ENCODE assay signal across 13 cellular contexts in the genomic region with DNA sequence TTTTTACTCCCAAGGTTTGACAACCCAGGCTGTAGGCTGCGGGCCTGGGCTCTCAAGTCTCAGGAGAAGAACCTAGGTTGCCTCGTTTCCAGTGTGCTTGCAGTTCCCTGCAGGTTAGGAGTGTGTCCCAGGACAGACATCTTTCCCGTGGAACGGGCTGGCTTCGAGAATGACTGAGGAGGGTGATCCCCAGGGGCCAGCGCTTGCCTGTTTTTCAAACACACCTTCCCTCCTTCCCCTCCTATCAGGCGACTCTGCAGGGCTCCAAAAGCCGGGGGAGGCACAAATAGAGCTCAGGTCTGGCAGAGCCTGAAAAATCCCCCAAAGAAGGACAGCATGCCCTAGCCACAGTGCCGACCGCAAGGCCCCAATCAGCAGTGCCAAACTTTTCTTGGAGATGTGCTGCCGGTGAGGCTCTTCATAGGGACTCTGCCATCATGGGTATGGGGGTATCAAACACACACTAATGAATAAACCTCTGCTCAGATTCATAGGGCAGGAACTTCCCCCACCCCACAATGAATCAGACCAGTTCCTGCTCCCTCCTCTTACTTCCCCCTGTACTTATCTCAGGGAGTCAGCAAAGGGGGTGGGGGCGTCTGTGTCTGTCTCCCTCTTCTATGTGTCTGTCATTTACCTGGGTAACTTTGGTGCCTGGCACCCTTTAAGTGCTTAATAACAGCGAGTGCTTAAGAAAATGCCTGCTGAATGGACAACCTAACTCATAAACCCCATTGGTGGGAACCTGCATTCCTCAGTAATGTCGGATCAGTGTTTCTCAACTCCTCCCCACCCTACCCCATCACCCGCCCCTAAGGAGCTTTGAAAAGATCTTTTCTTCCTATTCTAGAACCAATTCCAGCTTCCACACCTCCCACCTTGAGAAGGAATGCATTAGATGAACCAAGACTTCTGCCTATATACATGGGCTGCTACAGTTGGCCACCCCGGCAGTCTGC. TPM values are rescaled to one million over a fixed set of nuclear protein-coding genes. Genes with fewer than 3 reads are reported as not detected.
DNase-seq lines count a peak whose midpoint lies in the region; ATAC-seq and TF ChIP-seq lines count a peak whose summit lies in the region.
"Had no signal": no experiment of that assay in that cellular context is flagged by ENCODE, and none has a peak within 500 bp of the region (broad histone marks: within the 10 kb centered on the region; RNA-seq: fewer than 3 reads in every experiment).

No MANE protein-coding gene starts in this region.

- no peaks in the 10 kb centered on the region for H3K9me3 Mint-ChIP-seq in CD8-positive, alpha-beta T cell
- no peaks in the 10 kb centered on the region for H3K9me3 Mint-ChIP-seq in nephron

- no peak for TF ChIP-seq CTCF in CD8-positive, alpha-beta T cell (IDR thresholded peaks at IDR 0.05)
- TF ChIP-seq CTCF in HFF-Myc (IDR thresholded peaks at IDR 0.05; ENCODE audit: low read depth, low read length, missing control alignments): no peak
- no peak for TF ChIP-seq CTCF in mammary epithelial cell (conservative IDR thresholded peaks at IDR 0.05 in 1 of 2, IDR thresholded peaks at IDR 0.05 in 1 of 2; ENCODE audit: extremely low read depth in 1 of 2, insufficient read depth in 1 of 2, low read depth in 1 of 2, low read length in 2 of 2)
- no peak for TF ChIP-seq CTCF in nephron (IDR thresholded peaks at IDR 0.05; ENCODE audit: unreplicated experiment in 3 of 3)

- H3K27me3 Mint-ChIP-seq in CD8-positive, alpha-beta T cell (ENCODE audit: low read depth): peaks cover 53% of the 10 kb centered on the region
- peaks cover 71% of the 10 kb centered on the region for H3K27me3 Mint-ChIP-seq in nephron (ENCODE audit: low read depth)

- no peak for DNase-seq in CD8-positive, alpha-beta T cell
- DNase-seq in HFF-Myc (ENCODE audit: extremely low read depth, low read depth) (no peak), mammary epithelial cell (peak; percentile 31), HT-29 (ENCODE audit: low spot score) (no peak), GF-D8 (lab: John Stamatoyannopoulos, UW) (no peak), DMS53 treated with DMSO at 0.1 percent for 48 hours (lab: John Stamatoyannopoulos, UW; ENCODE audit: unreplicated experiment) (no peak), NK-92 (lab: John Stamatoyannopoulos, UW; ENCODE audit: unreplicated experiment) (no peak)
- DNase-seq: activated CD8-positive, alpha-beta memory T cell treated with anti-CD3 and anti-CD28 coated beads, Interleukin-2, amount 50 U/mL, for 48 hours; effector CD8-positive, alpha-beta T cell; GDM1; KG1; NCI-H510A treated with DMSO at 0.1 percent for 48 hours had no signal

- H3K27ac ChIP-seq in CD8-positive, alpha-beta T cell (ENCODE audit: low read depth, low read length): no peak overlapping the region
- no peak overlapping the region for H3K27ac ChIP-seq in mammary epithelial cell (ENCODE audit: insufficient read depth, low read depth, low read length)

- no peak overlapping the region for H3K4me3 ChIP-seq in CD8-positive, alpha-beta T cell (ENCODE audit: low read depth, low read length)
- peak overlapping the region; percentile 73 for H3K4me3 ChIP-seq in HFF-Myc (replicated peaks; ENCODE audit: low read depth, low read length)
- peak overlapping the region; percentile 70 to 83 (median 73) for H3K4me3 ChIP-seq in mammary epithelial cell (replicated peaks in 1 of 3; ENCODE audit: insufficient read depth in 1 of 3, low read depth in 2 of 3, low read length in 3 of 3)

- no peak overlapping the region for H3K27ac Mint-ChIP-seq in CD8-positive, alpha-beta T cell
- H3K27ac Mint-ChIP-seq in nephron: no peak overlapping the region

- peaks cover 7% of the 10 kb centered on the region for H3K79me2 ChIP-seq in mammary epithelial cell (ENCODE audit: insufficient read depth, low read length)

- peak overlapping the region; percentile 57 for H2AFZ ChIP-seq in mammary epithelial cell (ENCODE audit: low read depth, low read length)

- H3K27me3 ChIP-seq in CD8-positive, alpha-beta T cell (ENCODE audit: insufficient read depth, low read length): no peaks in the 10 kb centered on the region
- H3K27me3 ChIP-seq in mammary epithelial cell (ENCODE audit: insufficient read depth, low read length): peaks cover 5% of the 10 kb centered on the region

- BruUV-seq in mammary epithelial cell (replicated peaks; lab: Mats Ljungman, UMichigan): TSS peak; percentile 7

- H3K36me3 ChIP-seq in CD8-positive, alpha-beta T cell (ENCODE audit: insufficient read depth, low read length): no peaks in the 10 kb centered on the region
- no peaks in the 10 kb centered on the region for H3K36me3 ChIP-seq in mammary epithelial cell (ENCODE audit: insufficient read depth, low read length)

- POLR2A ChIA-PET in CD8-positive, alpha-beta T cell (lab: Charles Lee): no interaction called here

- peaks cover 7% of the 10 kb centered on the region for H3K4me1 Mint-ChIP-seq in CD8-positive, alpha-beta T cell (ENCODE audit: low read depth)
- peaks cover 12% of the 10 kb centered on the region for H3K4me1 Mint-ChIP-seq in nephron

- CTCF ChIA-PET in CD8-positive, alpha-beta T cell (lab: Charles Lee): no interaction called here
- CTCF ChIA-PET in mammary epithelial cell (lab: Charles Lee; ENCODE audit: low non-redundant PET): no interaction called here

- in situ Hi-C loops in mammary epithelial cell (cut with MboI; ENCODE audit: low sequenced_read_pairs in 2 of 2): no loop called here

- WGBS in mammary epithelial cell (ENCODE audit: low coverage, missing lambda C conversion rate): 56% methylated on average over 15 of the region's 16 CpGs

- H3K9me3 ChIP-seq in CD8-positive, alpha-beta T cell (ENCODE audit: low read length): no peaks in the 10 kb centered on the region
- no peaks in the 10 kb centered on the region for H3K9me3 ChIP-seq in mammary epithelial cell (replicated peaks; ENCODE audit: insufficient read depth, low read length)

- peak overlapping the region; percentile 22 for H3K9ac ChIP-seq in mammary epithelial cell (ENCODE audit: insufficient read depth, low read length)

- H4K20me1 ChIP-seq in mammary epithelial cell (ENCODE audit: insufficient read depth, low read length): no peaks in the 10 kb centered on the region

- H3K36me3 Mint-ChIP-seq in CD8-positive, alpha-beta T cell: no peaks in the 10 kb centered on the region
- no peaks in the 10 kb centered on the region for H3K36me3 Mint-ChIP-seq in nephron (ENCODE audit: low read depth)

- H3K4me1 ChIP-seq in CD8-positive, alpha-beta T cell (ENCODE audit: insufficient read depth, low read length): no peaks in the 10 kb centered on the region
- peaks cover 37% of the 10 kb centered on the region for H3K4me1 ChIP-seq in mammary epithelial cell (ENCODE audit: insufficient read depth, low read length)

- no peak for ATAC-seq in CD8-positive, alpha-beta T cell

- dilution Hi-C loops in mammary epithelial cell (cut with HindIII; ENCODE audit: low sequenced_read_pairs): no loop called here

- intact Hi-C loops in CD8-positive, alpha-beta T cell (cut with DNase I, micrococcal nuclease): no loop called here
- intact Hi-C loops in mammary epithelial cell (cut with micrococcal nuclease): loop anchor here (2.0 to 5.0 kb wide), 2 partner anchors 35 to 101 kb away; no protein-coding TSS in a partner anchor

- peak overlapping the region; percentile 50 for H3K4me3 Mint-ChIP-seq in CD8-positive, alpha-beta T cell
- H3K4me3 Mint-ChIP-seq in nephron: peak overlapping the region; percentile 61 to 73 (median 68)

- peak overlapping the region; percentile 97 for H3K4me2 ChIP-seq in mammary epithelial cell (ENCODE audit: insufficient read depth, low read depth, low read length)

RNA-seq across cellular contexts. Expression of a gene that starts 1.6 kb away (rescaled TPM):
- not detected for total RNA-seq in CD8-positive, alpha-beta T cell
- 10 to 100 TPM; 43.9 to 53.0 TPM for total RNA-seq in mammary epithelial cell
- 19.2 TPM for polyA plus RNA-seq in mammary epithelial cell
- 19.2 TPM for polyA minus RNA-seq in mammary epithelial cell
- not detected in 2 replicates for total RNA-seq in HT-29 (2014; rRNA removed; shearing (Covaris generic))

Comparison
In these comparisons a context has a peak if more than half of its experiments do, and no peak if none do; other contexts are left out.
1. RNA of a gene that starts 1.6 kb away (total RNA-seq): 43.9 to 53.0 TPM in mammary epithelial cell; not detected in CD8-positive, alpha-beta T cell and not detected in HT-29; every median in the first group is over 10 times any median in the second.